In the genomic region with DNA sequence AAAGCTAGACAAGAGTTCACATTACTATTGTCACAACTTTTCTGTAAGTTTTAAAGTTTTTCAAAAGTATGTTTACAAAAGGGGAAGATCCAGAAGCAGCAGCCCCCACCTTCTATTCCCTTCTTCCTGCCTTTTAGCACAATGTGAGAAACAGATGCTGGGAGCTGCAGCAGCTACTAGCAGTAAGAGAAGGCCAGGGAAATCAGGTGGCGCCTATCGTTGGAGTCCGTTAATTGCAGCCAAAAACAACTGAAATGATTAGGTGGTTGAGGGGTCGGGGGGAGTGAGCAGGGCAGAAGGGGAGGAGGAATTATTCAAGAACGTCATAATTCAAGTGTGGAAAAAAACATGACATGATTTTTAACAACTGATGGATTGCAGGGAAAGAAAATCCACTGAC, we compare ENCODE assay signal across 13 cellular contexts. TPM values are rescaled to one million over a fixed set of nuclear protein-coding genes. Genes with fewer than 3 reads are reported as not detected.
A peak's percentile ranks its signal among the peaks of the same experiment; 100 is the strongest.
DNase-seq lines count a peak whose midpoint lies in the region; ATAC-seq, FAIRE-seq and TF ChIP-seq lines count a peak whose summit lies in the region.
"Had no signal": no experiment of that assay in that cellular context is flagged by ENCODE, and none has a peak within 500 bp of the region (broad histone marks: within the 10 kb centered on the region; RNA-seq: fewer than 3 reads in every experiment).

No MANE protein-coding gene starts in this region.

- H3K4me3 ChIP-seq in heart left ventricle (no peak overlapping the region), endothelial cell of umbilical vein (replicated peaks in 1 of 3; ENCODE audit: insufficient read depth in 1 of 3, low read depth in 1 of 3, low read length in 3 of 3) (no peak overlapping the region), trophoblast cell (ENCODE audit: low read depth, low read length) (no peak overlapping the region), MM.1S (ENCODE audit: low read length) (no peak overlapping the region), psoas muscle (no peak overlapping the region)
- H3K4me3 ChIP-seq: SJCRH30 had no signal

- H3K27me3 ChIP-seq in heart left ventricle (no peaks in the 10 kb centered on the region), endothelial cell of umbilical vein (ENCODE audit: control insufficient read depth in 2 of 2, insufficient read depth in 2 of 2, low read length in 2 of 2) (no peaks in the 10 kb centered on the region), trophoblast cell (ENCODE audit: insufficient read depth, low read length) (no peaks in the 10 kb centered on the region), MM.1S (replicated peaks; ENCODE audit: insufficient read depth, low read length) (no peaks in the 10 kb centered on the region), psoas muscle (ENCODE audit: insufficient read depth in 3 of 3, low read length in 2 of 3) (no peaks in the 10 kb centered on the region)
- H3K27me3 ChIP-seq: SJCRH30 had no signal

- H3K4me2 ChIP-seq in endothelial cell of umbilical vein (ENCODE audit: insufficient read depth, low read length): peak overlapping the region; percentile 67
- H3K4me2 ChIP-seq in trophoblast cell (ENCODE audit: low read length): no peak overlapping the region
- H3K4me2 ChIP-seq in MM.1S (ENCODE audit: low read depth, low read length): no peak overlapping the region

- no peaks in the 10 kb centered on the region for H3F3A ChIP-seq in MM.1S (ENCODE audit: insufficient read depth, low read length)

- H2AK5ac ChIP-seq in trophoblast cell (ENCODE audit: low read length): no peak overlapping the region

- TF ChIP-seq CTCF in heart left ventricle (IDR thresholded peaks at IDR 0.05) (peak in 1 of 12 donors; percentile 4), endothelial cell of umbilical vein (IDR thresholded peaks at IDR 0.05; ENCODE audit: extremely low read depth in 1 of 2, insufficient read depth in 1 of 2, low read depth in 1 of 2, low read length in 2 of 2) (peak in 1 of 2 donors; percentile 21), MM.1S (IDR thresholded peaks at IDR 0.05; ENCODE audit: low read length) (no peak), psoas muscle (IDR thresholded peaks at IDR 0.05) (no peak)

- no peak for FAIRE-seq in endothelial cell of umbilical vein (lab: Jason Lieb, UNC)

- H3K79me2 ChIP-seq in endothelial cell of umbilical vein (ENCODE audit: control insufficient read depth, insufficient read depth, low read length): peaks cover 82% of the 10 kb centered on the region
- no peaks in the 10 kb centered on the region for H3K79me2 ChIP-seq in trophoblast cell (ENCODE audit: control insufficient read depth, insufficient read depth, low read length, poor library complexity)
- H3K79me2 ChIP-seq in MM.1S (ENCODE audit: low read length): peaks cover 93% of the 10 kb centered on the region

- no peak overlapping the region for H3K23ac ChIP-seq in trophoblast cell (ENCODE audit: low read length)

- DNase-seq in heart left ventricle (peak in 2 of 5 donors; percentile 22 to 32), left ventricle myocardium superior (no peak), endothelial cell of umbilical vein (ENCODE audit: low read depth, low spot score) (peak; percentile 81), trophoblast cell (no peak), MM.1S (no peak), psoas muscle (no peak)
- DNase-seq: activated naive CD4-positive, alpha-beta T cell treated with anti-CD3 and anti-CD28 coated beads, Interleukin-2, amount 10 ng/mL, durations not matched to agents 7 days and 5 days; GOT3; NCI-H510A treated with DMSO at 0.1 percent for 48 hours; SJCRH30; stimulated activated CD4-positive, alpha-beta T cell treated with anti-CD3 and anti-CD28 coated beads, Interleukin-12 subunit alpha, Interleukin-12 subunit beta, amount 100 ng/mL, for 4 hours had no signal

- no peak overlapping the region for H2BK120ac ChIP-seq in trophoblast cell (ENCODE audit: insufficient read depth, low read length, poor library complexity)

- H4K20me1 ChIP-seq in endothelial cell of umbilical vein (replicated peaks; ENCODE audit: control insufficient read depth, extremely low read depth, insufficient read depth, low read length) (peaks cover 3% of the 10 kb centered on the region), MM.1S (ENCODE audit: insufficient read depth, low read length) (no peaks in the 10 kb centered on the region)

- no peaks in the 10 kb centered on the region for H3K9me2 ChIP-seq in MM.1S (replicated peaks; ENCODE audit: insufficient read depth, low read length)

- H4K91ac ChIP-seq in trophoblast cell (ENCODE audit: low read depth, low read length): no peak overlapping the region

- H3K14ac ChIP-seq in trophoblast cell (ENCODE audit: low read length): no peak overlapping the region

- peaks cover 0 to 4% (median 0%) of the 10 kb centered on the region in 12 donors for H3K9me3 ChIP-seq in heart left ventricle
- H3K9me3 ChIP-seq in endothelial cell of umbilical vein (replicated peaks; ENCODE audit: control insufficient read depth, insufficient read depth, low read length): no peaks in the 10 kb centered on the region
- peaks cover 2% of the 10 kb centered on the region for H3K9me3 ChIP-seq in trophoblast cell (ENCODE audit: insufficient read depth, low read depth, low read length)
- no peaks in the 10 kb centered on the region for H3K9me3 ChIP-seq in MM.1S (replicated peaks; ENCODE audit: insufficient read depth, low read length)
- H3K9me3 ChIP-seq in psoas muscle: no peaks in the 10 kb centered on the region
- H3K9me3 ChIP-seq: SJCRH30 had no signal

- peak in 3 of 4 donors; percentile 11 to 57 (median 33) for ATAC-seq in heart left ventricle
- ATAC-seq in left ventricle myocardium superior: no peak
- ATAC-seq in SK-N-SH treated with all-trans-retinoic acid at 6 μM for 48 hours: peak; percentile 21; the same call in 1 of the 3 replicates
- ATAC-seq in HG02938 (IDR thresholded peaks at IDR 0.05; ENCODE audit: unreplicated experiment): no peak
- ATAC-seq in psoas muscle: no peak

- H2BK5ac ChIP-seq in trophoblast cell (ENCODE audit: low read depth, low read length, poor library complexity): no peak overlapping the region

- no peak overlapping the region for H3K4ac ChIP-seq in trophoblast cell (ENCODE audit: low read depth, low read length)

- H3K4me1 ChIP-seq in heart left ventricle: peaks cover 3 to 71% (median 40%) of the 10 kb centered on the region in 12 donors
- H3K4me1 ChIP-seq in endothelial cell of umbilical vein (ENCODE audit: control insufficient read depth, extremely low read depth, insufficient read depth, low read length): peaks cover 29% of the 10 kb centered on the region
- H3K4me1 ChIP-seq in trophoblast cell (ENCODE audit: control insufficient read depth in 1 of 2, insufficient read depth in 2 of 2, low read length in 2 of 2): peaks cover 4 to 7% of the 10 kb centered on the region in 2 experiments
- H3K4me1 ChIP-seq in MM.1S (ENCODE audit: low read length): no peaks in the 10 kb centered on the region
- peaks cover 42% of the 10 kb centered on the region for H3K4me1 ChIP-seq in psoas muscle
- H3K4me1 ChIP-seq: SJCRH30 had no signal

- POLR2A ChIA-PET in endothelial cell of umbilical vein (lab: Charles Lee): interaction anchor here (1.9 kb wide), 1 partner anchor 28 kb away, joined by 10 read pairs; the partner anchor contains the start of gene FRYL

- no peak overlapping the region for H4K8ac ChIP-seq in trophoblast cell (ENCODE audit: low read depth, low read length)

- H4K12ac ChIP-seq in trophoblast cell (ENCODE audit: low read depth, low read length): no peak overlapping the region

- CTCF ChIA-PET in endothelial cell of umbilical vein (lab: Charles Lee): interaction anchor here (1.0 to 1.9 kb wide), 10 partner anchors 11 to 174 kb away, joined by 3 to 12 read pairs (median 3); partner anchors contain the start of gene FRYL

- H3K36me3 ChIP-seq in heart left ventricle (no peaks in the 10 kb centered on the region), endothelial cell of umbilical vein (ENCODE audit: control insufficient read depth in 2 of 2, extremely low read depth in 1 of 2, insufficient read depth in 2 of 2, low read length in 2 of 2) (no peaks in the 10 kb centered on the region), trophoblast cell (ENCODE audit: control insufficient read depth in 1 of 2, insufficient read depth in 2 of 2, low read length in 2 of 2) (no peaks in the 10 kb centered on the region), MM.1S (replicated peaks; ENCODE audit: insufficient read depth, low read length) (no peaks in the 10 kb centered on the region), psoas muscle (ENCODE audit: insufficient read depth in 1 of 2, low read depth in 1 of 2) (no peaks in the 10 kb centered on the region)
- H3K36me3 ChIP-seq: SJCRH30 had no signal

- TF ChIP-seq POLR2A in heart left ventricle (IDR thresholded peaks at IDR 0.05) (no peak), endothelial cell of umbilical vein (IDR thresholded peaks at IDR 0.05; ENCODE audit: low read depth, low read length) (no peak)

- H3K18ac ChIP-seq in trophoblast cell (ENCODE audit: low read length): peak overlapping the region; percentile 75

- H3K9ac ChIP-seq in endothelial cell of umbilical vein (replicated peaks; ENCODE audit: extremely low read depth, insufficient read depth, low read length) (peak overlapping the region; percentile 49), trophoblast cell (ENCODE audit: low read length) (no peak overlapping the region), MM.1S (ENCODE audit: low read length) (no peak overlapping the region)

- intact Hi-C loops in heart left ventricle (cut with DNase I) (no loop called here), left ventricle myocardium superior (cut with micrococcal nuclease) (no loop called here), endothelial cell of umbilical vein (cut with micrococcal nuclease) (loop anchor here (1.0 kb wide), 1 partner anchor 54 kb away; no protein-coding TSS in a partner anchor), psoas muscle (cut with DNase I) (no loop called here)

- H2AFZ ChIP-seq in endothelial cell of umbilical vein (ENCODE audit: low read depth, low read length) (no peak overlapping the region), trophoblast cell (ENCODE audit: insufficient read depth, low read length, poor library complexity) (no peak overlapping the region), MM.1S (ENCODE audit: low read length) (no peak overlapping the region)

- dilution Hi-C loops in endothelial cell of umbilical vein (cut with MboI; ENCODE audit: extremely low pct_ligation_motif_present, low sequenced_read_pairs): no loop called here

- peak overlapping the region in 6 of 12 donors; percentile 5 to 45 (median 8) for H3K27ac ChIP-seq in heart left ventricle
- H3K27ac ChIP-seq in endothelial cell of umbilical vein (ENCODE audit: insufficient read depth, low read depth, low read length): peak overlapping the region; percentile 73
- no peak overlapping the region for H3K27ac ChIP-seq in trophoblast cell (ENCODE audit: low read depth, low read length)
- no peak overlapping the region for H3K27ac ChIP-seq in MM.1S (ENCODE audit: low read length)
- H3K27ac ChIP-seq in psoas muscle: no peak overlapping the region
- H3K27ac ChIP-seq: SJCRH30 had no signal

- no peaks in the 10 kb centered on the region for H3K79me1 ChIP-seq in trophoblast cell (ENCODE audit: low read length)

- no peak overlapping the region for H2BK12ac ChIP-seq in trophoblast cell (ENCODE audit: low read length)

- 3 to 11% (median 7%) methylated on average over 5 of the region's 5 CpGs for WGBS in heart left ventricle, 4 donors
- no CpG with 5 or more reads among the region's 5 CpGs for WGBS in trophoblast cell (ENCODE audit: extremely low coverage, insufficient coverage, insufficient read length)
- 14 to 28% (median 17%) methylated on average over 5 of the region's 5 CpGs for WGBS in psoas muscle, 3 donors

- H3K9me1 ChIP-seq in endothelial cell of umbilical vein (replicated peaks; ENCODE audit: control insufficient read depth, extremely low read depth, insufficient read depth, low read length): no peaks in the 10 kb centered on the region

- BruUV-seq in endothelial cell of umbilical vein (replicated peaks; lab: Mats Ljungman, UMichigan): no TSS peak

RNA-seq across cellular contexts. Expression of gene FRYL, which starts 27.4 kb away (rescaled TPM):
- 10 to 100 TPM; 27.0 to 61.3 (median 36.3) TPM for total RNA-seq in heart left ventricle
- 10 to 100 TPM; 12.3 to 18.7 TPM for polyA plus RNA-seq in heart left ventricle
- total RNA-seq in left ventricle myocardium superior: 40.2 TPM
- total RNA-seq in endothelial cell of umbilical vein: 79.8 and 84.9 TPM in 2 replicates
- 12.5 and 17.0 TPM in 2 replicates for polyA plus RNA-seq in endothelial cell of umbilical vein
- polyA plus RNA-seq in endothelial cell of umbilical vein (2011; cell fraction: cytosol; rRNA removed): 13.5 and 15.9 TPM in 2 replicates
- polyA plus RNA-seq in endothelial cell of umbilical vein (2011; cell fraction: nucleus; rRNA removed): 107 and 117 TPM in 2 replicates
- polyA plus RNA-seq in endothelial cell of umbilical vein (2012): 24.2 and 32.3 TPM in 2 replicates
- polyA minus RNA-seq in endothelial cell of umbilical vein: 168 TPM in 2 replicates
- 17.4 TPM for polyA minus RNA-seq in endothelial cell of umbilical vein (2011; cell fraction: cytosol; rRNA and poly(A)+ RNA removed)
- polyA minus RNA-seq in endothelial cell of umbilical vein (2011; cell fraction: nucleus; rRNA and poly(A)+ RNA removed): 404 and 559 TPM in 2 replicates
- 14.9 and 15.0 TPM in 2 replicates for polyA plus RNA-seq in trophoblast cell (2013)
- total RNA-seq in psoas muscle: 10 to 100 TPM; 15.0 to 21.7 (median 20.9) TPM
- 10 to 100 TPM in 2 of 3 donors, 1 to 10 TPM in 1; 4.8 to 14.5 (median 10.3) TPM for polyA plus RNA-seq in psoas muscle

Comparison
In these comparisons a context has a peak if more than half of its experiments do, and no peak if none do; other contexts are left out.
1. ATAC-seq: peak in heart left ventricle (3 of 4) and SK-N-SH treated with all-trans-retinoic acid at 6 μM for 48 hours (single experiment); none in left ventricle myocardium superior (single experiment), HG02938 (single experiment) and psoas muscle (0 of 4).